In genomic region chr10:6423004-6423403, GRCh38 we compare ENCODE assay signal across 12 cellular contexts.
DNase-seq lines count a peak whose midpoint lies in the region; ATAC-seq, FAIRE-seq and TF ChIP-seq lines count a peak whose summit lies in the region.
"Had no signal": no experiment of that assay in that cellular context is flagged by ENCODE, and none has a peak within 500 bp of the region (broad histone marks: within the 10 kb centered on the region; RNA-seq: fewer than 3 reads in every experiment).

No MANE protein-coding gene starts in this region.

- H3K4me3 ChIP-seq in keratinocyte (ENCODE audit: control insufficient read depth in 2 of 3, extremely low read depth in 1 of 3, insufficient read depth in 2 of 3, low read depth in 1 of 3, low read length in 3 of 3) (no peak overlapping the region), endodermal cell (ENCODE audit: low read length) (no peak overlapping the region)
- H3K4me3 ChIP-seq: skin epidermis had no signal

- H3K36me3 ChIP-seq in keratinocyte (ENCODE audit: control insufficient read depth in 2 of 2, extremely low read depth in 1 of 2, insufficient read depth in 2 of 2, low read length in 2 of 2) (no peaks in the 10 kb centered on the region), endodermal cell (ENCODE audit: control insufficient read depth, insufficient read depth, low read length) (peaks cover 20% of the 10 kb centered on the region)

- TF ChIP-seq CTCF in keratinocyte (optimal IDR thresholded peaks at IDR 0.05 in 1 of 3, IDR thresholded peaks at IDR 0.05 in 1 of 3, conservative IDR thresholded peaks at IDR 0.05 in 1 of 3; ENCODE audit: extremely low read depth in 1 of 3, insufficient read depth in 2 of 3, low read length in 3 of 3) (no peak), endodermal cell (conservative IDR thresholded peaks at IDR 0.05) (no peak)

- H3K9ac ChIP-seq in keratinocyte (ENCODE audit: control insufficient read depth, extremely low read depth, insufficient read depth, low read length), result no peak overlapping the region
- H3K9ac ChIP-seq in endodermal cell (ENCODE audit: extremely low read depth, low read length, poor library complexity, severe bottlenecking), result no peak overlapping the region

- H3K4me2 ChIP-seq in keratinocyte (ENCODE audit: control insufficient read depth, extremely low read depth, insufficient read depth, low read depth, low read length), result peak overlapping the region; percentile 46

- peak; percentile 99 for FAIRE-seq in keratinocyte (lab: Jason Lieb, UNC)
- FAIRE-seq: H54 had no signal

- H4K20me1 ChIP-seq in keratinocyte (ENCODE audit: control insufficient read depth, extremely low read depth, insufficient read depth, low read length), result no peaks in the 10 kb centered on the region

- H3K27ac ChIP-seq in keratinocyte (ENCODE audit: control insufficient read depth, insufficient read depth, low read length) (peak overlapping the region; percentile 39), endodermal cell (ENCODE audit: low read depth, low read length) (no peak overlapping the region)

- no peak for ATAC-seq in HG02571 (IDR thresholded peaks at IDR 0.05; ENCODE audit: unreplicated experiment)

- no peaks in the 10 kb centered on the region for H3K9me3 ChIP-seq in keratinocyte (ENCODE audit: control insufficient read depth, low read depth, low read length)
- H3K9me3 ChIP-seq in endodermal cell (ENCODE audit: control insufficient read depth, low read length), result no peaks in the 10 kb centered on the region

- no peak overlapping the region for H3K27ac Mint-ChIP-seq in endodermal cell
- H3K27ac Mint-ChIP-seq: mesothelial cell of epicardium had no signal

- no peaks in the 10 kb centered on the region for H3K9me1 ChIP-seq in keratinocyte (ENCODE audit: control insufficient read depth, extremely low read depth, insufficient read depth, low read length)

- H3K79me2 ChIP-seq in keratinocyte (ENCODE audit: control insufficient read depth, insufficient read depth, low read length), result no peaks in the 10 kb centered on the region

- peaks cover 2% of the 10 kb centered on the region for H3K27me3 Mint-ChIP-seq in endodermal cell (ENCODE audit: insufficient read depth)

- dilution Hi-C loops in keratinocyte (cut with MboI; ENCODE audit: extremely low pct_ligation_motif_present, low sequenced_read_pairs), result no loop called here

- peak overlapping the region; percentile 68 for H2AFZ ChIP-seq in keratinocyte (ENCODE audit: control insufficient read depth, low read length)

- H3K4me3 Mint-ChIP-seq in endodermal cell, result no peak overlapping the region
- H3K4me3 Mint-ChIP-seq: mesothelial cell of epicardium had no signal

- peak; percentile 77 for DNase-seq in LHCN-M2 (ENCODE audit: low read depth)
- DNase-seq in activated CD8-positive, alpha-beta memory T cell treated with anti-CD3 and anti-CD28 coated beads, Interleukin-2, amount 50 U/mL, for 48 hours, result peak; percentile 74
- DNase-seq in keratinocyte (ENCODE audit: low read depth, low spot score), result peak; percentile 63
- DNase-seq in stimulated activated CD8-positive, alpha-beta memory T cell treated with anti-CD3 and anti-CD28 coated beads, Interleukin-12 subunit alpha, Interleukin-12 subunit beta, amount 100 ng/mL, for 4 hours (ENCODE audit: low read depth), result peak; percentile 10
- no peak for DNase-seq in endodermal cell
- no peak for DNase-seq in COLO668 (lab: John Stamatoyannopoulos, UW; ENCODE audit: unreplicated experiment)
- DNase-seq: Karpas-422, NCI-H524 had no signal

- 91 to 100% methylated on average over 3 to 4 of the region's 4 CpGs for WGBS in endodermal cell (ENCODE audit: insufficient coverage in 1 of 2, insufficient read length in 1 of 2), 2 experiments

- H3K4me1 ChIP-seq in keratinocyte (ENCODE audit: control insufficient read depth, extremely low read depth, insufficient read depth, low read length), result peaks cover 12% of the 10 kb centered on the region
- no peaks in the 10 kb centered on the region for H3K4me1 ChIP-seq in endodermal cell (ENCODE audit: control insufficient read depth, insufficient read depth, low read length)

- H3K36me3 Mint-ChIP-seq in endodermal cell (ENCODE audit: low read depth), result peaks cover 17% of the 10 kb centered on the region
- H3K36me3 Mint-ChIP-seq: mesothelial cell of epicardium had no signal

- no peaks in the 10 kb centered on the region for H3K27me3 ChIP-seq in keratinocyte (ENCODE audit: control insufficient read depth, extremely low read depth, insufficient read depth, low read length)
- H3K27me3 ChIP-seq in endodermal cell (ENCODE audit: control insufficient read depth, insufficient read depth, low read length, poor library complexity, severe bottlenecking), result no peaks in the 10 kb centered on the region

- H3K4me1 Mint-ChIP-seq in endodermal cell, result no peaks in the 10 kb centered on the region
- H3K4me1 Mint-ChIP-seq: mesothelial cell of epicardium had no signal

- no peaks in the 10 kb centered on the region for H3K9me3 Mint-ChIP-seq in endodermal cell
- H3K9me3 Mint-ChIP-seq: mesothelial cell of epicardium had no signal

Comparison
In these comparisons a context has a peak if more than half of its experiments do, and no peak if none do; other contexts are left out.
1. DNase-seq: peak in LHCN-M2 (single experiment), activated CD8-positive, alpha-beta memory T cell treated with anti-CD3 and anti-CD28 coated beads, Interleukin-2, amount 50 U/mL, for 48 hours (single experiment), keratinocyte (single experiment) and stimulated activated CD8-positive, alpha-beta memory T cell treated with anti-CD3 and anti-CD28 coated beads, Interleukin-12 subunit alpha, Interleukin-12 subunit beta, amount 100 ng/mL, for 4 hours (single experiment); none in endodermal cell (single experiment) and COLO668 (single experiment).